Comparison of ENCODE assay signal across 8 cellular contexts in genomic region chr17:2786176-2786881, GRCh38. TPM values are rescaled to one million over a fixed set of nuclear protein-coding genes. Genes with fewer than 3 reads are reported as not detected.
DNase-seq lines count a peak whose midpoint lies in the region; ATAC-seq and TF ChIP-seq lines count a peak whose summit lies in the region.

No MANE protein-coding gene starts in this region.

- intact Hi-C loops in CD8-positive, alpha-beta T cell (cut with DNase I, micrococcal nuclease) = loop anchor here (1.0 to 2.0 kb wide), 8 partner anchors 28 to 227 kb away; partner anchors contain the start of gene CCDC92B (in 1 of the 2)
- intact Hi-C loops in ovary (cut with DNase I) (no loop called here), tibial artery (cut with DNase I; ENCODE audit: low total_unique reads) (no loop called here)

- H3K27ac Mint-ChIP-seq in CD8-positive, alpha-beta T cell = no peak overlapping the region

- H3K36me3 Mint-ChIP-seq in CD8-positive, alpha-beta T cell = no peaks in the 10 kb centered on the region

- TF ChIP-seq CTCF in CD8-positive, alpha-beta T cell (IDR thresholded peaks at IDR 0.05) = peak; percentile 88
- no peak for TF ChIP-seq CTCF in ovary (IDR thresholded peaks at IDR 0.05)
- TF ChIP-seq CTCF in tibial artery (IDR thresholded peaks at IDR 0.05) = peak; percentile 33 to 34

- 20 to 27% (median 25%) methylated on average over 21 of the region's 21 CpGs for WGBS in ovary, 3 donors

- ATAC-seq in CD8-positive, alpha-beta T cell = peak; percentile 98

- TF ChIP-seq EP300 in ovary (IDR thresholded peaks at IDR 0.05) = no peak

- no peak overlapping the region for H3K27ac ChIP-seq in CD8-positive, alpha-beta T cell (ENCODE audit: low read depth, low read length)
- H3K27ac ChIP-seq in SK-N-MC = no peak overlapping the region
- H3K27ac ChIP-seq in ovary = no peak overlapping the region
- no peak overlapping the region for H3K27ac ChIP-seq in tibial artery

- CTCF ChIA-PET in CD8-positive, alpha-beta T cell (lab: Charles Lee) = interaction anchor here (0.6 to 4.8 kb wide), 20 partner anchors 9 to 242 kb away, joined by 3 to 45 read pairs (median 6); partner anchors contain the start of gene RAP1GAP2

- H3K9me3 ChIP-seq in CD8-positive, alpha-beta T cell (ENCODE audit: low read length) = no peaks in the 10 kb centered on the region
- no peaks in the 10 kb centered on the region for H3K9me3 ChIP-seq in SK-N-MC (ENCODE audit: low read depth, low read length)
- no peaks in the 10 kb centered on the region for H3K9me3 ChIP-seq in ovary
- peaks cover 0 to 8% (median 6%) of the 10 kb centered on the region in 3 donors for H3K9me3 ChIP-seq in tibial artery

- no peak for TF ChIP-seq POLR2A in ovary (IDR thresholded peaks at IDR 0.05)

- H3K4me1 ChIP-seq in CD8-positive, alpha-beta T cell (ENCODE audit: insufficient read depth, low read length) = peaks cover 18% of the 10 kb centered on the region
- no peaks in the 10 kb centered on the region for H3K4me1 ChIP-seq in ovary (ENCODE audit: insufficient read depth)
- no peaks in the 10 kb centered on the region for H3K4me1 ChIP-seq in tibial artery

- no peak overlapping the region for H3K4me3 Mint-ChIP-seq in CD8-positive, alpha-beta T cell

- H3K9me3 Mint-ChIP-seq in CD8-positive, alpha-beta T cell = no peaks in the 10 kb centered on the region

- H3K9ac ChIP-seq in SK-N-MC (ENCODE audit: insufficient read length) = no peak overlapping the region

- no peak overlapping the region for H3K4me3 ChIP-seq in CD8-positive, alpha-beta T cell (ENCODE audit: low read depth, low read length)
- H3K4me3 ChIP-seq in SK-N-MC (no peak overlapping the region), ovary (no peak overlapping the region), tibial artery (no peak overlapping the region)

- POLR2A ChIA-PET in CD8-positive, alpha-beta T cell (lab: Charles Lee) = interaction anchor here (0.6 to 1.8 kb wide), 8 partner anchors 9 to 775 kb away, joined by 3 to 9 read pairs (median 4); no protein-coding TSS in a partner anchor

- H3K27me3 Mint-ChIP-seq in CD8-positive, alpha-beta T cell (ENCODE audit: low read depth) = peaks cover 2% of the 10 kb centered on the region

- peaks cover 10% of the 10 kb centered on the region for H3K4me1 Mint-ChIP-seq in CD8-positive, alpha-beta T cell (ENCODE audit: low read depth)

- peak; percentile 80 to 93 (median 87) for DNase-seq in CD8-positive, alpha-beta T cell
- DNase-seq in H4 (ENCODE audit: low spot score) = peak; percentile 78
- DNase-seq in NCI-H1417 (lab: John Stamatoyannopoulos, UW) = peak; percentile 82 to 94 (median 85)
- DNase-seq in SK-N-MC (ENCODE audit: low read depth, low spot score) = peak; percentile 0
- peak; percentile 75 for DNase-seq in activated gamma-delta T cell treated with anti-CD3 and anti-CD28 coated beads, Interleukin-2, amount 50 U/mL, for 16 hours (ENCODE audit: low read depth)
- peak; percentile 90 for DNase-seq in germinal center (ENCODE audit: low spot score)
- DNase-seq in ovary = peak; percentile 18 to 70 (median 30)
- DNase-seq in tibial artery = peak; percentile 66 to 81

- no peaks in the 10 kb centered on the region for H3K27me3 ChIP-seq in CD8-positive, alpha-beta T cell (ENCODE audit: insufficient read depth, low read length)
- H3K27me3 ChIP-seq in ovary = no peaks in the 10 kb centered on the region
- H3K27me3 ChIP-seq in tibial artery = peaks cover 0 to 21% of the 10 kb centered on the region in 2 donors

- H3K36me3 ChIP-seq in CD8-positive, alpha-beta T cell (ENCODE audit: insufficient read depth, low read length) = no peaks in the 10 kb centered on the region
- H3K36me3 ChIP-seq in SK-N-MC (ENCODE audit: insufficient read depth, low read length) (no peaks in the 10 kb centered on the region), ovary (no peaks in the 10 kb centered on the region), tibial artery (no peaks in the 10 kb centered on the region)

RNA-seq across cellular contexts. Expression of gene RAP1GAP2, which starts 9.9 kb away (rescaled TPM):
- total RNA-seq in CD8-positive, alpha-beta T cell = 10 to 100 TPM; 18.9 to 19.9 TPM
- 2.0 and 2.4 TPM in 2 replicates for total RNA-seq in H4 (2014; rRNA removed; shearing (Covaris generic))
- total RNA-seq in ovary = 10 to 100 TPM in 6 of 7 donors, 1 to 10 TPM in 1; 8.4 to 15.4 (median 12.7) TPM
- polyA plus RNA-seq in ovary = 1 to 10 TPM; 4.3 to 4.4 TPM

RNA-seq across cellular contexts. Expression of gene CCDC92B, which starts 36.9 kb away (rescaled TPM):
- total RNA-seq in CD8-positive, alpha-beta T cell = under 1 TPM in 1 of 2 experiments, not detected in 1; 0.08 TPM
- not detected in 2 replicates for total RNA-seq in H4 (2014; rRNA removed; shearing (Covaris generic))
- 1 to 10 TPM in 1 of 7 donors, under 1 TPM in 6; 0.08 to 1.1 (median 0.24) TPM for total RNA-seq in ovary
- under 1 TPM; 0.07 TPM for polyA plus RNA-seq in ovary

Comparison
In these comparisons a context has a peak if more than half of its experiments do, and no peak if none do; other contexts are left out.
1. DNase-seq: peak in every context shown above with its lines; median percentile 90 in germinal center; 87 in CD8-positive, alpha-beta T cell; 85 in NCI-H1417; 78 in H4; 75 in activated gamma-delta T cell treated with anti-CD3 and anti-CD28 coated beads, Interleukin-2, amount 50 U/mL, for 16 hours; 74 in tibial artery; 30 in ovary; 0 in SK-N-MC.
2. CTCF ChIP-seq: peak in CD8-positive, alpha-beta T cell (single experiment) and tibial artery (2 of 2); none in ovary (0 of 3).
3. intact Hi-C loops: an anchor here in CD8-positive, alpha-beta T cell (1.0 to 2.0 kb wide); none called in ovary and tibial artery.